ENCODE assay signal across 8 cellular contexts in genomic region chr4:165208322-165208652, GRCh38. TPM values are rescaled to one million over a fixed set of nuclear protein-coding genes. Genes with fewer than 3 reads are reported as not detected.
DNase-seq lines count a peak whose midpoint lies in the region; ATAC-seq and TF ChIP-seq lines count a peak whose summit lies in the region.

No MANE protein-coding gene starts in this region.

- peaks cover 89% of the 10 kb centered on the region for H3K4me1 Mint-ChIP-seq in stimulated activated naive CD8-positive, alpha-beta T cell treated with anti-CD3 and anti-CD28 coated beads, Interleukin-15, Interleukin-2, amounts not matched to agents 100 ng/mL and 50 ng/mL, for 24 hours (ENCODE audit: low read depth)
- H3K4me1 Mint-ChIP-seq in brain = peaks cover 54% of the 10 kb centered on the region

- no peak overlapping the region for H2AK5ac ChIP-seq in mesendoderm (ENCODE audit: low read length)

- no peak overlapping the region for H4K5ac ChIP-seq in mesendoderm (ENCODE audit: low read length)

- H3K27me3 Mint-ChIP-seq in stimulated activated naive CD8-positive, alpha-beta T cell treated with anti-CD3 and anti-CD28 coated beads, Interleukin-15, Interleukin-2, amounts not matched to agents 100 ng/mL and 50 ng/mL, for 24 hours = no peaks in the 10 kb centered on the region
- H3K27me3 Mint-ChIP-seq in brain = peaks cover 4% of the 10 kb centered on the region

- no peak for TF ChIP-seq CTCF in brain (conservative IDR thresholded peaks at IDR 0.05)

- peak overlapping the region; percentile 92 for H3K4me3 Mint-ChIP-seq in stimulated activated naive CD8-positive, alpha-beta T cell treated with anti-CD3 and anti-CD28 coated beads, Interleukin-15, Interleukin-2, amounts not matched to agents 100 ng/mL and 50 ng/mL, for 24 hours
- H3K4me3 Mint-ChIP-seq in brain = peak overlapping the region; percentile 89 to 95 (median 93)

- no peak overlapping the region for H2BK5ac ChIP-seq in mesendoderm (ENCODE audit: low read length)

- no peak for DNase-seq in stimulated activated naive CD8-positive, alpha-beta T cell treated with anti-CD3 and anti-CD28 coated beads, Interleukin-15, Interleukin-2, amounts not matched to agents 100 U/mL and 50 U/mL, for 24 hours
- DNase-seq in mesendoderm = no peak
- no peak for DNase-seq in left colon
- no peak for DNase-seq in OCI-M1 (lab: John Stamatoyannopoulos, UW)
- DNase-seq in SIG-M5 treated with dmso at 0.1 percent for 504 hours (lab: John Stamatoyannopoulos, UW; ENCODE audit: unreplicated experiment) = no peak

- H3K27ac ChIP-seq in mesendoderm (ENCODE audit: low read depth, low read length) = no peak overlapping the region

- peak overlapping the region; percentile 79 for H3K27ac Mint-ChIP-seq in stimulated activated naive CD8-positive, alpha-beta T cell treated with anti-CD3 and anti-CD28 coated beads, Interleukin-15, Interleukin-2, amounts not matched to agents 100 ng/mL and 50 ng/mL, for 24 hours
- H3K27ac Mint-ChIP-seq in brain = peak overlapping the region; percentile 58 to 96 (median 89)

- peak overlapping the region; percentile 91 for H3K4me2 ChIP-seq in mesendoderm (ENCODE audit: low read length)

- H3K4ac ChIP-seq in mesendoderm (ENCODE audit: low read depth, low read length) = no peak overlapping the region

- no peaks in the 10 kb centered on the region for H3K36me3 Mint-ChIP-seq in stimulated activated naive CD8-positive, alpha-beta T cell treated with anti-CD3 and anti-CD28 coated beads, Interleukin-15, Interleukin-2, amounts not matched to agents 100 ng/mL and 50 ng/mL, for 24 hours (ENCODE audit: low read depth)
- no peaks in the 10 kb centered on the region for H3K36me3 Mint-ChIP-seq in brain

- H3K79me2 ChIP-seq in mesendoderm (ENCODE audit: control insufficient read depth, insufficient read depth, low read length) = peaks cover 3% of the 10 kb centered on the region

- H3K4me3 ChIP-seq in mesendoderm (ENCODE audit: low read length) = peak overlapping the region; percentile 69

- H3K18ac ChIP-seq in mesendoderm (ENCODE audit: low read length) = no peak overlapping the region

- H3K23ac ChIP-seq in mesendoderm (ENCODE audit: low read length) = no peak overlapping the region

- H3K4me1 ChIP-seq in mesendoderm (ENCODE audit: control insufficient read depth, low read depth, low read length) = no peaks in the 10 kb centered on the region

- H3K79me1 ChIP-seq in mesendoderm (ENCODE audit: low read length) = peaks cover 1% of the 10 kb centered on the region

- H2BK15ac ChIP-seq in mesendoderm (replicated peaks; ENCODE audit: low read depth) = no peak overlapping the region

- no CpG with 5 or more reads among the region's 10 CpGs for WGBS in mesendoderm (ENCODE audit: extremely low coverage, insufficient coverage, low lambda C conversion rate)

- peak overlapping the region; percentile 70 for H3K9ac ChIP-seq in mesendoderm (ENCODE audit: low read length)

- no peak overlapping the region for H3K56ac ChIP-seq in mesendoderm (ENCODE audit: low read length)

- no peaks in the 10 kb centered on the region for H3K36me3 ChIP-seq in mesendoderm (ENCODE audit: control insufficient read depth, insufficient read depth, low read length)

- H2BK120ac ChIP-seq in mesendoderm (ENCODE audit: low read depth, low read length) = no peak overlapping the region

- no peak for ATAC-seq in stimulated activated naive CD8-positive, alpha-beta T cell treated with anti-CD3 and anti-CD28 coated beads, Interleukin-15, Interleukin-2, amounts not matched to agents 100 U/mL and 50 U/mL, for 24 hours
- no peak for ATAC-seq in left colon
- ATAC-seq in GM18861 (IDR thresholded peaks at IDR 0.05; ENCODE audit: unreplicated experiment) = no peak

- no peak overlapping the region for H4K8ac ChIP-seq in mesendoderm (ENCODE audit: low read depth, low read length)

- H3K9me3 Mint-ChIP-seq in stimulated activated naive CD8-positive, alpha-beta T cell treated with anti-CD3 and anti-CD28 coated beads, Interleukin-15, Interleukin-2, amounts not matched to agents 100 ng/mL and 50 ng/mL, for 24 hours = no peaks in the 10 kb centered on the region
- H3K9me3 Mint-ChIP-seq in brain = no peaks in the 10 kb centered on the region

- no peaks in the 10 kb centered on the region for H3K27me3 ChIP-seq in mesendoderm (ENCODE audit: insufficient read depth, low read length, poor library complexity)

- intact Hi-C loops in left colon (cut with DNase I, micrococcal nuclease) = loop anchor here in 1 of 2 donors (5.0 kb wide), 1 partner anchor 96 kb away; the partner anchor contains the start of gene TMEM192

RNA-seq across cellular contexts. Expression of gene KLHL2, which starts 0.9 kb away (rescaled TPM):
- polyA plus RNA-seq in brain (ENCODE audit: insufficient read depth, low read depth, low replicate concordance) = 14.4 TPM
- polyA plus RNA-seq in mesendoderm (2013, experiment 1 of 2) = 4.8 TPM
- polyA plus RNA-seq in mesendoderm (2013, experiment 2 of 2) = 4.5 TPM
- 10 to 100 TPM in 1 of 2 donors, 1 to 10 TPM in 1; 8.9 to 12.8 TPM for total RNA-seq in left colon
